Comparison of ENCODE assay signal across 20 cellular contexts in the genomic region with DNA sequence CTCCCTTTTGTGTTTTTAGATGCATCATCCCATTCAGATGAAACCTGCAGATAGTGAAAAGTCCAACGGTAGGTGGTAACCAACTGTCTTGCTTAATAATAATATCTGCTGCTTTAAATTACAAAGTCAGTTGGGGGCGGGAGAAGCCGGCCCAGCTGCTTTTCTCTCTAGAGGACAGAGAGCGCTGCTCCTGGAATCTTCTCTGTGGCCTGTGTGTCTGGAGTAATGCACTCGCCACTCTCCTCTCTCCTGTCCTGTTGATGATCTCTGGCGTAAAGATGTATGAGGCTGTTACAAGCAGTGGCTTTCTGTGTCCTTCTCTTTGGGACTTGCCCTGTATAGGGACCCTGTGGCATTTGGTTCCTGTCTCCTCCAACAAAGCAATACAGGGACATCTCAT.
A peak's percentile ranks its signal among the peaks of the same experiment; 100 is the strongest.
DNase-seq lines count a peak whose midpoint lies in the region; ATAC-seq, FAIRE-seq and TF ChIP-seq lines count a peak whose summit lies in the region.
"Had no signal": no experiment of that assay in that cellular context is flagged by ENCODE, and none has a peak within 500 bp of the region (broad histone marks: within the 10 kb centered on the region; RNA-seq: fewer than 3 reads in every experiment).

No MANE protein-coding gene starts in this region.

- H3K27ac ChIP-seq in BLaER1 treated with 17β-estradiol and CSF1 and Interleukin-3, amounts not matched to agents 10 nM and 100 nM = peak overlapping the region in 6 of 11 experiments; percentile 5 to 37 (median 20); a peak in 5 of 22 replicates
- H3K27ac ChIP-seq: gastroesophageal sphincter had no signal

- H3K9ac ChIP-seq in BLaER1 treated with 17β-estradiol and CSF1 and Interleukin-3, amounts not matched to agents 10 nM and 100 nM = peak overlapping the region in 5 of 11 experiments; percentile 15 to 45 (median 34); a peak in 7 of 22 replicates

- H3K4me3 Mint-ChIP-seq in activated naive CD8-positive, alpha-beta T cell treated with anti-CD3 and anti-CD28 coated beads for 36 hours = no peak overlapping the region
- no peak overlapping the region for H3K4me3 Mint-ChIP-seq in chondrocyte (ENCODE audit: unreplicated experiment)
- H3K4me3 Mint-ChIP-seq: activated naive CD4-positive, alpha-beta T cell treated with anti-CD3 and anti-CD28 coated beads for 36 hours; T-helper 2 cell treated with Interferon-gamma antibody and Interleukin-4, amounts not matched to agents 5 μg/mL and 100 μg/mL, for 36 hours had no signal

- no peak for ATAC-seq in HG03442 (IDR thresholded peaks at IDR 0.05; ENCODE audit: unreplicated experiment)
- no peak for ATAC-seq in GM18505 (IDR thresholded peaks at IDR 0.05; ENCODE audit: unreplicated experiment)
- ATAC-seq: gastroesophageal sphincter, mucosa of descending colon had no signal

- H4K20me1 ChIP-seq in BLaER1 treated with 17β-estradiol and CSF1 and Interleukin-3, amounts not matched to agents 10 nM and 100 nM = peaks cover 68 to 100% (median 100%) of the 10 kb centered on the region in 11 experiments

- H3K36me3 Mint-ChIP-seq in activated naive CD8-positive, alpha-beta T cell treated with anti-CD3 and anti-CD28 coated beads for 36 hours = peaks cover 23% of the 10 kb centered on the region
- peaks cover 6% of the 10 kb centered on the region for H3K36me3 Mint-ChIP-seq in chondrocyte (ENCODE audit: low read depth)

- H3K4me3 ChIP-seq in BLaER1 treated with 17β-estradiol and CSF1 and Interleukin-3, amounts not matched to agents 10 nM and 100 nM = no peak overlapping the region
- H3K4me3 ChIP-seq: dorsolateral prefrontal cortex, gastroesophageal sphincter, mucosa of descending colon had no signal

- peaks cover 25% of the 10 kb centered on the region for H3K4me1 Mint-ChIP-seq in activated naive CD8-positive, alpha-beta T cell treated with anti-CD3 and anti-CD28 coated beads for 36 hours
- H3K4me1 Mint-ChIP-seq in chondrocyte (ENCODE audit: low read depth) = no peaks in the 10 kb centered on the region

- H3K9me3 Mint-ChIP-seq in activated naive CD8-positive, alpha-beta T cell treated with anti-CD3 and anti-CD28 coated beads for 36 hours = no peaks in the 10 kb centered on the region
- H3K9me3 Mint-ChIP-seq in chondrocyte (ENCODE audit: low read depth) = no peaks in the 10 kb centered on the region
- H3K9me3 Mint-ChIP-seq: activated naive CD4-positive, alpha-beta T cell treated with anti-CD3 and anti-CD28 coated beads for 36 hours; T-helper 2 cell treated with Interferon-gamma antibody and Interleukin-4, amounts not matched to agents 5 μg/mL and 100 μg/mL, for 36 hours had no signal

- H3K36me3 ChIP-seq in BLaER1 treated with 17β-estradiol and CSF1 and Interleukin-3, amounts not matched to agents 10 nM and 100 nM = peaks cover 52 to 90% (median 79%) of the 10 kb centered on the region in 11 experiments; a peak in 20 of 22 replicates

- H3K27me3 ChIP-seq in BLaER1 treated with 17β-estradiol and CSF1 and Interleukin-3, amounts not matched to agents 10 nM and 100 nM = no peaks in the 10 kb centered on the region
- H3K27me3 ChIP-seq: dorsolateral prefrontal cortex, gastroesophageal sphincter had no signal

- DNase-seq in GM12892 (ENCODE audit: insufficient read length) (no peak), myocyte (ENCODE audit: low read depth) (peak; percentile 29), chondrocyte (ENCODE audit: low spot score) (no peak)
- DNase-seq in activated naive CD8-positive, alpha-beta T cell treated with anti-CD3 and anti-CD28 coated beads for 36 hours = no peak
- DNase-seq: activated CD8-positive, alpha-beta memory T cell treated with anti-CD3 and anti-CD28 coated beads, Interleukin-2, amount 50 U/mL, for 4 hours; activated naive CD4-positive, alpha-beta T cell treated with anti-CD3 and anti-CD28 coated beads for 36 hours; dorsolateral prefrontal cortex; erythroblast; Kasumi-1; mucosa of descending colon; NCI-H1105; NCI-H524 treated with DMSO at 0.1 percent for 48 hours; stimulated activated CD4-positive, alpha-beta T cell treated with anti-CD3 and anti-CD28 coated beads, Interleukin-2, amount 100 ng/mL, for 24 hours had no signal

- H3K4me2 ChIP-seq in BLaER1 treated with 17β-estradiol and CSF1 and Interleukin-3, amounts not matched to agents 10 nM and 100 nM = peak overlapping the region; percentile 53 to 97 (median 90)

- no peaks in the 10 kb centered on the region for H3K9me3 ChIP-seq in BLaER1 treated with 17β-estradiol and CSF1 and Interleukin-3, amounts not matched to agents 10 nM and 100 nM (replicated peaks in 1 of 11)
- H3K9me3 ChIP-seq: gastroesophageal sphincter, mucosa of descending colon had no signal

- TF ChIP-seq CTCF in chondrocyte (IDR thresholded peaks at IDR 0.05) = no peak

- FAIRE-seq in GM12892 (lab: Jason Lieb, UNC) = peak; percentile 78
- FAIRE-seq: D721Med, HTR-8/SVneo had no signal

- TF ChIP-seq POLR2A in GM12892 (IDR thresholded peaks at IDR 0.05; ENCODE audit: low read depth, low read length) (no peak), GM18505 (IDR thresholded peaks at IDR 0.05; ENCODE audit: borderline replicate concordance, extremely low read depth, insufficient read depth, insufficient read length) (no peak)

- peak overlapping the region; percentile 38 for H3K27ac Mint-ChIP-seq in activated naive CD8-positive, alpha-beta T cell treated with anti-CD3 and anti-CD28 coated beads for 36 hours
- no peak overlapping the region for H3K27ac Mint-ChIP-seq in chondrocyte (ENCODE audit: unreplicated experiment)
- H3K27ac Mint-ChIP-seq: T-helper 2 cell treated with Interferon-gamma antibody and Interleukin-4, amounts not matched to agents 5 μg/mL and 100 μg/mL, for 36 hours had no signal

- H3K4me1 ChIP-seq in BLaER1 treated with 17β-estradiol and CSF1 and Interleukin-3, amounts not matched to agents 10 nM and 100 nM = peaks cover 97 to 100% (median 100%) of the 10 kb centered on the region in 10 experiments

- no peaks in the 10 kb centered on the region for H3K27me3 Mint-ChIP-seq in activated naive CD8-positive, alpha-beta T cell treated with anti-CD3 and anti-CD28 coated beads for 36 hours
- no peaks in the 10 kb centered on the region for H3K27me3 Mint-ChIP-seq in chondrocyte (ENCODE audit: low read depth)
